ENCODE assay signal across 9 cellular contexts in the genomic region with DNA sequence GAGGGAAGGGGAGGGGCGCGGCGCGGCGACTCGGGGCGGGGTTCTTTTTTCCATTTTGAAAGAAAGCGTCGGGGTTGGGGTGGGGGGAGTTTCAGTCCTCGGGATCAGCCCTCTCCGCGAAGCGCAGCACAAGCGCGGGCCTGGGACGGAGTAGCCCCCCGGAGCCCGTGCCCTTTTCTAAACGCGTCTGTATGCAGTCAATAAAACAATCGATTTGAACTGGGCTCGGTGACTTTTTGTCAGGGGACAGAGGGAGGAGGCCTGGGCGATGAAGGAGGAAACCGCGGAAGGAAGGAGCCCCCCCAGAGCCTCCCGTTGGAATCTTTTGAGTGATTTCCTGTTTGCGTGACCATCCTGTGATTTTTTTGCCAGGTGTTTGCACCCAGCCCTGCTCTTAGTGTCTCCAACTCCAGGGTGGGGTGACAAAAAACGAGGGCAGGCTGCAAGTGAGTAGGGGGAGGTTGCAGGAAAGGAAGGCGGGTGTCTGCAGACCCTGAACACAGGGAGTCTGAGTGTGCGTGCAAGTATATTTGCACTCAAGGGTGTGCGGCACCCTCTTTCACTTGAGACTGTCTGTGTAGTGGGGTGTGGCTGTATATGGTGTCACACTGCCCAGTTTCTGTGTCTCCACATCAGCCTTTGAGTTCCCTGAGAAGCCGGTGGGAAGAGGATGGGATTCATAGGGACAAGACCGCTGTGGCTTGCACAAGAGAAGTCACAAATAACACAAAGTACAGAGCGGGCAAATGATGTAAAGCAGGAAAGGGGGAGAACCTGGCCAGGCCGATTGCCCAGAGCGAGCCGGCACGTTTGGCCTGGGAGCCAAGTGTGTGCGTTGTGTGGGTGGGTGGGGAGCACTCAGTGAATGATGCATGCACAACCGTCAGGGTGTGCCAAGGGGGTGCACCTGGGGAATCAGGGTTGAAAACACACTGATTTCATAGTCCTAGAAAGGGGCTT. TPM values are rescaled to one million over a fixed set of nuclear protein-coding genes. Genes with fewer than 3 reads are reported as not detected.
DNase-seq lines count a peak whose midpoint lies in the region; ATAC-seq, FAIRE-seq and TF ChIP-seq lines count a peak whose summit lies in the region.
"Had no signal": no experiment of that assay in that cellular context is flagged by ENCODE, and none has a peak within 500 bp of the region (broad histone marks: within the 10 kb centered on the region; RNA-seq: fewer than 3 reads in every experiment).

No MANE protein-coding gene starts in this region.

- H3K9me3 ChIP-seq in heart right ventricle: peaks cover 0 to 4% (median 0%) of the 10 kb centered on the region in 11 donors

- peaks cover 0 to 14% (median 0%) of the 10 kb centered on the region in 9 donors for H3K36me3 ChIP-seq in heart right ventricle

- DNase-seq in GM12891 (ENCODE audit: insufficient read length, low spot score): no peak
- peak; percentile 35 for DNase-seq in SK-N-DZ (ENCODE audit: low spot score)
- DNase-seq in heart right ventricle: peak; percentile 42 to 58
- no peak for DNase-seq in AML-193 (lab: John Stamatoyannopoulos, UW)
- no peak for DNase-seq in NOMO-1 (lab: John Stamatoyannopoulos, UW; ENCODE audit: unreplicated experiment in 2 of 2)

- no peak for TF ChIP-seq POLR2A in GM12891 (IDR thresholded peaks at IDR 0.05; ENCODE audit: low read depth, low read length)

- intact Hi-C loops in heart right ventricle (cut with DNase I): loop anchor here in 5 of 10 donors (1.0 to 10.0 kb wide), 6 partner anchors 35 to 108 kb away; partner anchors contain the start of gene ISLR (in 2 of the 5)

- peak; percentile 67 for FAIRE-seq in GM12891 (lab: Jason Lieb, UNC)

- peaks cover 10 to 52% (median 41%) of the 10 kb centered on the region in 9 donors for H3K4me1 ChIP-seq in heart right ventricle

- peaks cover 0 to 78% (median 37%) of the 10 kb centered on the region in 7 donors for H3K27me3 ChIP-seq in heart right ventricle

- peak; percentile 8 to 43 (median 24) for ATAC-seq in heart right ventricle
- ATAC-seq in HG03469 (IDR thresholded peaks at IDR 0.05; ENCODE audit: unreplicated experiment): no peak
- no peak for ATAC-seq in HG02798 (IDR thresholded peaks at IDR 0.05; ENCODE audit: poor library complexity, unreplicated experiment)

- H3K4me3 ChIP-seq in heart right ventricle (peak overlapping the region in 9 of 10 donors; percentile 35 to 63 (median 54)), skin epidermis (peak overlapping the region; percentile 16 to 36 (median 27))

- 14 to 20% methylated on average over 36 to 37 of the region's 40 CpGs for WGBS in heart right ventricle, 2 donors

- peak overlapping the region; percentile 55 to 91 (median 85) for H3K27ac ChIP-seq in heart right ventricle
- H3K27ac ChIP-seq in skin epidermis: peak overlapping the region in 13 of 21 experiments; percentile 26 to 80 (median 48)

- no peak for TF ChIP-seq CTCF in heart right ventricle (IDR thresholded peaks at IDR 0.05)

TF ChIP-seq in GM12891, 5 proteins besides CTCF, POLR2A, EP300 and RAD21:
- TF ChIP-seq TAF1 (IDR thresholded peaks at IDR 0.05; ENCODE audit: low read depth, low read length) (no peak), PAX5 (IDR thresholded peaks at IDR 0.05; ENCODE audit: insufficient read depth, low read length, severe bottlenecking) (no peak), POLR2AphosphoS5 (IDR thresholded peaks at IDR 0.05; ENCODE audit: low read depth, low read length) (no peak), POU2F2 (IDR thresholded peaks at IDR 0.05; ENCODE audit: low read depth, low read length) (no peak), SPI1 (IDR thresholded peaks at IDR 0.05; ENCODE audit: low read depth, low read length) (no peak)
TF ChIP-seq in GM12891: peak in this region for 0.

RNA-seq across cellular contexts. Expression of gene ISLR2, which starts 6.5 kb away (rescaled TPM):
- 0.44 TPM for polyA plus RNA-seq in GM12891 (2012; ENCODE audit: low read depth, missing spikeins)
- 6.1 and 7.2 TPM in 2 replicates for polyA plus RNA-seq in SK-N-DZ (2014; cell fraction: cytosol; rRNA removed)
- 7.4 and 7.8 TPM in 2 replicates for polyA plus RNA-seq in SK-N-DZ (2014; cell fraction: nucleus; rRNA removed)
- total RNA-seq in heart right ventricle: 1 to 10 TPM; 1.2 to 8.7 (median 2.2) TPM
- 1 to 10 TPM; 3.9 to 5.6 TPM for polyA plus RNA-seq in heart right ventricle
- total RNA-seq: T-helper 2 cell treated with Interferon-gamma antibody and Interleukin-4, amounts not matched to agents 100 ng/mL and 5 ng/mL, for 36 hours had no signal

RNA-seq across cellular contexts. Expression of gene ISLR, which starts 36.6 kb away (rescaled TPM):
- 0.99 TPM for polyA plus RNA-seq in GM12891 (2012; ENCODE audit: low read depth, missing spikeins)
- 26.1 and 30.4 TPM in 2 replicates for polyA plus RNA-seq in SK-N-DZ (2014; cell fraction: cytosol; rRNA removed)
- 7.6 and 15.2 TPM in 2 replicates for polyA plus RNA-seq in SK-N-DZ (2014; cell fraction: nucleus; rRNA removed)
- total RNA-seq in heart right ventricle: 10 to 100 TPM in 9 of 10 donors, 1 to 10 TPM in 1; 9.1 to 19.7 (median 14.1) TPM
- 10 to 100 TPM in 1 of 2 donors, 1 to 10 TPM in 1; 8.8 to 12.2 TPM for polyA plus RNA-seq in heart right ventricle
- total RNA-seq: T-helper 2 cell treated with Interferon-gamma antibody and Interleukin-4, amounts not matched to agents 100 ng/mL and 5 ng/mL, for 36 hours had no signal

RNA-seq across cellular contexts. Expression of gene GOLGA6A, which starts 54.5 kb away (rescaled TPM):
- not detected for polyA plus RNA-seq in GM12891 (2012; ENCODE audit: low read depth, missing spikeins)
- not detected in 2 replicates for polyA plus RNA-seq in SK-N-DZ (2014; cell fraction: cytosol; rRNA removed)
- not detected in 2 replicates for polyA plus RNA-seq in SK-N-DZ (2014; cell fraction: nucleus; rRNA removed)
- not detected for total RNA-seq in heart right ventricle
- polyA plus RNA-seq in heart right ventricle: not detected
- total RNA-seq: T-helper 2 cell treated with Interferon-gamma antibody and Interleukin-4, amounts not matched to agents 100 ng/mL and 5 ng/mL, for 36 hours had no signal

Comparison
In these comparisons a context has a peak if more than half of its experiments do, and no peak if none do; other contexts are left out.
1. DNase-seq: peak in SK-N-DZ (single experiment) and heart right ventricle (2 of 2); none in GM12891 (single experiment), AML-193 (0 of 2) and NOMO-1 (0 of 2).
2. ATAC-seq: peak in heart right ventricle (8 of 8); none in HG03469 (single experiment) and HG02798 (single experiment).